9 cellular contexts compared by ENCODE assay signal in the genomic region with DNA sequence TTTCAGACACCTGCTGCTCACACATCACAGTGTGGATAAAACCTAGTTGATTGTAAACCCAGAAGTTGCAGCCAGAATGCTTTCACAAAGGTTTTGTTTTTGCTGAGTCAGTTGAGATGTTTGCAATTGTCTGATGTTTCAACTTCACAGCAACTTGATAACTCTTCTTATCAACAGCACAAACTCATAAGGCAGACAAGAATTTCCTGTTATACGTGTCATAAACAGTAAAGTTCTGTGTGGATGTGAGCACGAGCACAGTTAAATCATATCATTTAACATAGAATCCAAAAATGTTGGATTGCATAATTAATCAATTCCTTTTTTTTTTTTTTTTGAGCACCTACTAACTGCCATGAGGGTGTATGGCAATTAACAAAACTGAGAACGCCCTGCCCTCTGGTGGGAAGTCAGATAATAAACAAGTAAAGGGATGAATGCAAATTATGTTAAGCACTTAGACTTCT.
DNase-seq lines count a peak whose midpoint lies in the region; ATAC-seq and TF ChIP-seq lines count a peak whose summit lies in the region.
"Had no signal": no experiment of that assay in that cellular context is flagged by ENCODE, and none has a peak within 500 bp of the region (broad histone marks: within the 10 kb centered on the region; RNA-seq: fewer than 3 reads in every experiment).

No MANE protein-coding gene starts in this region.

- no peaks in the 10 kb centered on the region for H3K27me3 ChIP-seq in breast epithelium
- no peaks in the 10 kb centered on the region for H3K27me3 ChIP-seq in PC-9 (ENCODE audit: insufficient read depth, low read depth)

- H3K27ac Mint-ChIP-seq in MCF 10A (ENCODE audit: low read depth, unreplicated experiment) = no peak overlapping the region
- H3K27ac Mint-ChIP-seq in activated CD8-positive, alpha-beta memory T cell treated with anti-CD3 and anti-CD28 coated beads, Interleukin-2, amount 10 ng/mL, durations not matched to agents 7 days and 5 days = no peak overlapping the region

- H3F3A ChIP-seq in PC-9 (ENCODE audit: insufficient read depth, low read depth) = no peaks in the 10 kb centered on the region

- H3K79me2 ChIP-seq in PC-9 (ENCODE audit: low read depth) = no peaks in the 10 kb centered on the region

- no peak overlapping the region for H3K4me2 ChIP-seq in PC-9

- no peak overlapping the region for H3K4me3 ChIP-seq in breast epithelium
- H3K4me3 ChIP-seq in PC-9 = no peak overlapping the region
- H3K4me3 ChIP-seq in fibroblast of mammary gland (ENCODE audit: control insufficient read depth, low read depth, low read length) = no peak overlapping the region

- no peak overlapping the region for H2AFZ ChIP-seq in PC-9

- no peaks in the 10 kb centered on the region for H3K9me2 ChIP-seq in PC-9 (ENCODE audit: insufficient read depth)

- CTCF ChIA-PET in MCF 10A (lab: Yijun Ruan, JAX) (interaction anchor here (0.6 to 2.9 kb wide), 19 partner anchors 9 to 1306 kb away, joined by 3 to 17 read pairs (median 3); no protein-coding TSS in a partner anchor), PC-9 (lab: Charles Lee) (no interaction called here)
- CTCF ChIA-PET in activated CD8-positive, alpha-beta memory T cell treated with anti-CD3 and anti-CD28 coated beads, Interleukin-2, amount 10 ng/mL, durations not matched to agents 7 days and 5 days (lab: Charles Lee) = no interaction called here

- peak; percentile 60 for DNase-seq in MCF 10A (ENCODE audit: unreplicated experiment)
- no peak for DNase-seq in breast epithelium (ENCODE audit: low spot score in 2 of 2)
- DNase-seq in PC-9 = no peak
- peak; percentile 5 for DNase-seq in fibroblast of mammary gland (ENCODE audit: low read depth)
- peak; percentile 23 for DNase-seq in stimulated activated CD8-positive, alpha-beta memory T cell treated with anti-CD3 and anti-CD28 coated beads, Interleukin-4, amount 100 ng/mL, for 48 hours
- no peak for DNase-seq in NCI-H2107 (lab: John Stamatoyannopoulos, UW)
- DNase-seq in activated CD8-positive, alpha-beta memory T cell treated with anti-CD3 and anti-CD28 coated beads, Interleukin-2, amount 10 ng/mL, durations not matched to agents 7 days and 5 days = no peak
- no peak for DNase-seq in NCI-H1105 (lab: John Stamatoyannopoulos, UW)
- DNase-seq: EL had no signal

- BruUV-seq in MCF 10A (replicated peaks; lab: Mats Ljungman, UMichigan) (no TSS peak), PC-9 (replicated peaks; lab: Mats Ljungman, UMichigan) (no TSS peak)

- H3K27me3 Mint-ChIP-seq in MCF 10A (ENCODE audit: insufficient read depth, unreplicated experiment) = no peaks in the 10 kb centered on the region
- H3K27me3 Mint-ChIP-seq in activated CD8-positive, alpha-beta memory T cell treated with anti-CD3 and anti-CD28 coated beads, Interleukin-2, amount 10 ng/mL, durations not matched to agents 7 days and 5 days = no peaks in the 10 kb centered on the region

- H3K4me1 ChIP-seq in breast epithelium (no peaks in the 10 kb centered on the region), PC-9 (replicated peaks; ENCODE audit: insufficient read depth) (no peaks in the 10 kb centered on the region)

- H3K27ac ChIP-seq in breast epithelium (no peak overlapping the region), PC-9 (no peak overlapping the region)

- H4K20me1 ChIP-seq in PC-9 (ENCODE audit: insufficient read depth) = no peaks in the 10 kb centered on the region

- no peak for ATAC-seq in activated CD8-positive, alpha-beta memory T cell treated with anti-CD3 and anti-CD28 coated beads, Interleukin-2, amount 10 ng/mL, durations not matched to agents 7 days and 5 days

- POLR2A ChIA-PET in MCF 10A (lab: Yijun Ruan, JAX) (interaction anchor here (1.0 kb wide), 1 partner anchor 841 kb away, joined by 3 read pairs; no protein-coding TSS in a partner anchor), PC-9 (lab: Charles Lee; ENCODE audit: unreplicated experiment) (no interaction called here)

- intact Hi-C loops in MCF 10A (cut with micrococcal nuclease) = loop anchor here (1.0 to 10.0 kb wide), 6 partner anchors 659 to 1635 kb away; no protein-coding TSS in a partner anchor
- intact Hi-C loops in breast epithelium (cut with DNase I; ENCODE audit: low total_unique reads) = no loop called here
- intact Hi-C loops in PC-9 (cut with micrococcal nuclease; ENCODE audit: unreplicated experiment) = no loop called here

- H3K36me3 ChIP-seq in breast epithelium (no peaks in the 10 kb centered on the region), PC-9 (ENCODE audit: low read depth) (no peaks in the 10 kb centered on the region)

- no peaks in the 10 kb centered on the region for H3K36me3 Mint-ChIP-seq in MCF 10A (ENCODE audit: insufficient read depth, unreplicated experiment)
- no peaks in the 10 kb centered on the region for H3K36me3 Mint-ChIP-seq in activated CD8-positive, alpha-beta memory T cell treated with anti-CD3 and anti-CD28 coated beads, Interleukin-2, amount 10 ng/mL, durations not matched to agents 7 days and 5 days

- H3K9me3 Mint-ChIP-seq in MCF 10A (ENCODE audit: unreplicated experiment) = no peaks in the 10 kb centered on the region
- no peaks in the 10 kb centered on the region for H3K9me3 Mint-ChIP-seq in activated CD8-positive, alpha-beta memory T cell treated with anti-CD3 and anti-CD28 coated beads, Interleukin-2, amount 10 ng/mL, durations not matched to agents 7 days and 5 days (ENCODE audit: low read depth)

- H3K4me1 Mint-ChIP-seq in MCF 10A (ENCODE audit: insufficient read depth, unreplicated experiment) = peaks cover 8% of the 10 kb centered on the region
- H3K4me1 Mint-ChIP-seq in activated CD8-positive, alpha-beta memory T cell treated with anti-CD3 and anti-CD28 coated beads, Interleukin-2, amount 10 ng/mL, durations not matched to agents 7 days and 5 days = no peaks in the 10 kb centered on the region

- no peak for TF ChIP-seq POLR2A in breast epithelium (IDR thresholded peaks at IDR 0.05)

- H3K9me3 ChIP-seq in breast epithelium (no peaks in the 10 kb centered on the region), PC-9 (ENCODE audit: insufficient read depth, low read depth) (no peaks in the 10 kb centered on the region)

- H3K4me3 Mint-ChIP-seq in MCF 10A (ENCODE audit: unreplicated experiment) = no peak overlapping the region
- no peak overlapping the region for H3K4me3 Mint-ChIP-seq in activated CD8-positive, alpha-beta memory T cell treated with anti-CD3 and anti-CD28 coated beads, Interleukin-2, amount 10 ng/mL, durations not matched to agents 7 days and 5 days

- peak; percentile 37 for TF ChIP-seq CTCF in MCF 10A (IDR thresholded peaks at IDR 0.05; ENCODE audit: unreplicated experiment)
- TF ChIP-seq CTCF in breast epithelium (IDR thresholded peaks at IDR 0.05) = no peak
- TF ChIP-seq CTCF in PC-9 (conservative IDR thresholded peaks at IDR 0.05) = 0 out of 2 replicates have a peak, but pooled peaks have one; percentile 25
- TF ChIP-seq CTCF in fibroblast of mammary gland (conservative IDR thresholded peaks at IDR 0.05; ENCODE audit: control insufficient read depth, insufficient read depth, low read depth, low read length) = peak; percentile 15

Comparison
In these comparisons a context has a peak if more than half of its experiments do, and no peak if none do; other contexts are left out.
1. DNase-seq: peak in MCF 10A (single experiment), fibroblast of mammary gland (single experiment) and stimulated activated CD8-positive, alpha-beta memory T cell treated with anti-CD3 and anti-CD28 coated beads, Interleukin-4, amount 100 ng/mL, for 48 hours (single experiment); none in breast epithelium (0 of 2), PC-9 (0 of 2), NCI-H2107 (single experiment), activated CD8-positive, alpha-beta memory T cell treated with anti-CD3 and anti-CD28 coated beads, Interleukin-2, amount 10 ng/mL, durations not matched to agents 7 days and 5 days (single experiment) and NCI-H1105 (single experiment).
2. CTCF ChIP-seq: peak in MCF 10A (single experiment), PC-9 (single experiment) and fibroblast of mammary gland (single experiment); none in breast epithelium (0 of 3).